8 cellular contexts compared by ENCODE assay signal in the genomic region with DNA sequence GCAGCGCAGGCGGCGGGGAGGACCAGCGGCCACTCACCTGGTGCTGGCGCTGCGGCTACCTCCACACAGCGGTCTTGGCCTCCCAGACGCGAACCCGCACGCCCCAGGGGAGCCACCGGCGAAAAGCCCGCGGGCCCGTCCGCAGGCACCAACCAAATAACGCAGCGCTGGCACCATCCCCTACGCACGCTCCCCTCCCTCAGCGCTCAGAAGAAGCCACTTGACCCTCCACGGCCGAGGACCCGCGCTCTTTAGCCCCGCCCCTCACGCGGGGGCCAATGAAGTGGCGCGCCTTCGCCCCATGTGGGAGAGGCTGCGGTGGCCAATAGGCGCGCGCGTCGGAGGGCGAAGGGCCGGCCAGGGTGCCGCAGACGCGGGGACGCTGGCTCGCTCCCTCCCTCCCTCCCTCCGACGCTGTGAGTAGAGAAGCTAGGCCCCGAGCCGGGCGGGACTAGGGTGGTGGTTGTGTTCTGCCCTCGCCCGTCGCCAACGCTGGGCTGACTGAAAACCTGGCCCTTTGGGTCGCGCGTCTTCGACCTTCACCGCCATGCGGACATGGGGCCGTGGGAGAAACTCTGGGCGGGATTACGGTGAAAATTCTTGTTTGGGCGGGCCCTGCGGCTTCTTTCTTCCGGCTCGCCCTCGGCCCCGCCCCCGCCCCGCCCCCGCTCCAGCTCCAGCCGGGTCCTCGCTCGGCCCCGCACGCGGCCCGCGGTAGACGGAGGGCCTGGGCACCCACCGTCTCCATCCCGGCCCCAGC. TPM values are rescaled to one million over a fixed set of nuclear protein-coding genes. Genes with fewer than 3 reads are reported as not detected.
DNase-seq lines count a peak whose midpoint lies in the region; ATAC-seq, FAIRE-seq and TF ChIP-seq lines count a peak whose summit lies in the region.

A gene with protein sequence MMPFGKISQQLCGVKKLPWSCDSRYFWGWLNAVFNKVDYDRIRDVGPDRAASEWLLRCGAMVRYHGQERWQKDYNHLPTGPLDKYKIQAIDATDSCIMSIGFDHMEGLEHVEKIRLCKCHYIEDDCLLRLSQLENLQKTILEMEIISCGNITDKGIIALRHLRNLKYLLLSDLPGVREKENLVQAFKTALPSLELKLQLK (plus strand): TSS at position 351 of the 760 bp plus-strand sequence. CDS start 9,164 bp downstream, outside the sequence.
Gene L2HGDH (minus strand): TSS at position 256 of the 760 bp plus-strand sequence. CDS start 79 bp downstream, at position 177.

- no peaks in the 10 kb centered on the region for H3K36me3 ChIP-seq in pancreas
- H3K36me3 ChIP-seq in tibial artery: no peaks in the 10 kb centered on the region

- H3K27me3 ChIP-seq in pancreas (no peaks in the 10 kb centered on the region), tibial artery (no peaks in the 10 kb centered on the region)

- peak; percentile 96 for DNase-seq in GM10266 (ENCODE audit: extremely low spot score)
- DNase-seq in NCI-H1092 (lab: John Stamatoyannopoulos, UW): peak; percentile 97
- peak; percentile 74 for DNase-seq in SKM-1 (lab: John Stamatoyannopoulos, UW; ENCODE audit: unreplicated experiment)
- peak; percentile 91 to 94 for DNase-seq in activated naive CD4-positive, alpha-beta T cell treated with anti-CD3 and anti-CD28 coated beads, Interleukin-2, amount 50 U/mL, for 72 hours (ENCODE audit: low spot score in 2 of 2)
- peak; percentile 80 to 98 (median 95) for DNase-seq in head of caudate nucleus
- peak; percentile 93 to 96 (median 94) for DNase-seq in pancreas
- peak; percentile 91 to 96 for DNase-seq in tibial artery

- TF ChIP-seq CTCF in GM10266 (IDR thresholded peaks at IDR 0.05; ENCODE audit: control insufficient read depth, insufficient read depth, low read depth, missing control alignments) (peak; percentile 52), pancreas (IDR thresholded peaks at IDR 0.05) (peak in 3 of 4 donors; percentile 39 to 60 (median 43)), tibial artery (IDR thresholded peaks at IDR 0.05) (peak in 1 of 2 experiments; percentile 18)

- H3K4me1 ChIP-seq in pancreas: peaks cover 8 to 13% (median 10%) of the 10 kb centered on the region in 3 donors
- H3K4me1 ChIP-seq in tibial artery: peaks cover 0 to 20% (median 12%) of the 10 kb centered on the region in 4 donors

- H3K9me3 ChIP-seq in pancreas: no peaks in the 10 kb centered on the region
- H3K9me3 ChIP-seq in tibial artery: no peaks in the 10 kb centered on the region

- H3K4me3 ChIP-seq in pancreas (peak within 1 kb of the TSS; percentile 51 to 93 (median 78)), tibial artery (peak within 1 kb of the TSS; percentile 73 to 84)

- no peak for FAIRE-seq in pancreas (lab: Jason Lieb, UNC)

- H3K27ac ChIP-seq in pancreas (peak within 1 kb of the TSS; percentile 83 to 91 (median 89)), tibial artery (peak within 1 kb of the TSS; percentile 86 to 87)

- H3K36me3 Mint-ChIP-seq in activated naive CD4-positive, alpha-beta T cell treated with anti-CD3 and anti-CD28 coated beads, Interleukin-2, amount 50 U/mL, for 72 hours: peaks cover 17 to 23% of the 10 kb centered on the region in 2 donors

- intact Hi-C loops in head of caudate nucleus (cut with DNase I) (loop anchor here (5.0 to 10.0 kb wide), 2 partner anchors 80 to 83 kb away; partner anchors contain the start of genes CDKL1 and SOS2), pancreas (cut with DNase I) (loop anchor here in 1 of 3 donors (10.0 kb wide), 1 partner anchor 463 kb away; no protein-coding TSS in a partner anchor), tibial artery (cut with DNase I; ENCODE audit: low total_unique reads) (loop anchor here (2.0 to 5.0 kb wide), 2 partner anchors 80 to 221 kb away; partner anchors contain the start of genes MAP4K5 and SOS2)

- ATAC-seq in HG02610 (IDR thresholded peaks at IDR 0.05; ENCODE audit: unreplicated experiment) (peak; percentile 94), pancreas (peak; percentile 96 to 99 (median 97))
- ATAC-seq in activated naive CD4-positive, alpha-beta T cell treated with anti-CD3 and anti-CD28 coated beads, Interleukin-2, amount 50 U/mL, for 72 hours: peak; percentile 93

- peaks cover 0 to 5% of the 10 kb centered on the region in 2 donors for H3K9me3 Mint-ChIP-seq in activated naive CD4-positive, alpha-beta T cell treated with anti-CD3 and anti-CD28 coated beads, Interleukin-2, amount 50 U/mL, for 72 hours

- H3K27ac Mint-ChIP-seq in activated naive CD4-positive, alpha-beta T cell treated with anti-CD3 and anti-CD28 coated beads, Interleukin-2, amount 50 U/mL, for 72 hours: peak within 1 kb of the TSS; percentile 93 to 97

- WGBS in pancreas, 2 donors: 0 to 1% methylated on average over 53 to 83 of the region's 83 CpGs

RNA-seq across cellular contexts. Expression of the first gene that starts in this region (rescaled TPM):
- total RNA-seq in activated naive CD4-positive, alpha-beta T cell treated with anti-CD3 and anti-CD28 coated beads, Interleukin-2, amount 50 U/mL, for 72 hours: 10 to 100 TPM; 13.6 to 17.2 TPM
- 10 to 100 TPM in 2 of 6 donors, 1 to 10 TPM in 4; 8.3 to 17.7 (median 9.9) TPM for total RNA-seq in pancreas
- 10 to 100 TPM in 1 of 2 donors, 1 to 10 TPM in 1; 8.7 to 10.0 TPM for polyA plus RNA-seq in pancreas

RNA-seq across cellular contexts. Expression of gene L2HGDH, which starts in this region (rescaled TPM):
- total RNA-seq in activated naive CD4-positive, alpha-beta T cell treated with anti-CD3 and anti-CD28 coated beads, Interleukin-2, amount 50 U/mL, for 72 hours: 10 to 100 TPM; 17.3 to 20.7 TPM
- total RNA-seq in pancreas: 1 to 10 TPM; 3.1 to 5.1 (median 3.7) TPM
- 1 to 10 TPM in 1 of 2 donors, under 1 TPM in 1; 0.99 to 1.9 TPM for polyA plus RNA-seq in pancreas

Comparison
In these comparisons a context has a peak if more than half of its experiments do, and no peak if none do; other contexts are left out.
1. Peak in every context shown above with its lines: DNase-seq, ATAC-seq, H3K4me3 ChIP-seq and H3K27ac ChIP-seq.